ENCODE assay signal across 1 cellular context in genomic region chr19:796692-797527, GRCh38.
TF ChIP-seq lines count a peak whose summit lies in the region.

PTBP1 (plus strand) TSS chr19:797452; CDS start chr19:797498, 46 bp downstream.

TF ChIP-seq in HepG2, 621 proteins besides CTCF, POLR2A, EP300 and RAD21 (continued from another document and continues in another):
- TF ChIP-seq STAT6 (CRISPR knock-in tag; IDR thresholded peaks at IDR 0.05; ENCODE audit: borderline replicate concordance) (no peak), ZSCAN21 (CRISPR knock-in tag; IDR thresholded peaks at IDR 0.05; ENCODE audit: borderline replicate concordance) (peak; percentile 70; the same call in 1 of the 2 replicates), PCBP1 (IDR thresholded peaks at IDR 0.05; ENCODE audit: borderline replicate concordance, low read depth, low read length) (peak; percentile 78; the same call in 1 of the 2 replicates), NFRKB (IDR thresholded peaks at IDR 0.05) (peak; percentile 73), FOSL2 (CRISPR knock-in tag; IDR thresholded peaks at IDR 0.05) (peak; percentile 37; the same call in 1 of the 2 replicates), SATB2 (CRISPR knock-in tag; IDR thresholded peaks at IDR 0.05) (peak; percentile 68), SRSF1 (optimal IDR thresholded peaks at IDR 0.05; ENCODE audit: low read depth, low read length) (peak; percentile 76), ZNF883 (CRISPR knock-in tag; IDR thresholded peaks at IDR 0.05; ENCODE audit: not compliant biosample characterization) (peak; percentile 61), GMEB1 (CRISPR knock-in tag; IDR thresholded peaks at IDR 0.05; ENCODE audit: borderline replicate concordance) (peak; percentile 94), RNF2 (conservative IDR thresholded peaks at IDR 0.05; ENCODE audit: low read depth) (peak; percentile 52; the same call in 1 of the 2 replicates), ZFP91 (CRISPR knock-in tag; IDR thresholded peaks at IDR 0.05; ENCODE audit: borderline replicate concordance) (peak; percentile 87), ZNF274 (CRISPR knock-in tag; IDR thresholded peaks at IDR 0.05) (peak; percentile 68; the same call in 1 of the 2 replicates), SYNCRIP (IDR thresholded peaks at IDR 0.05; ENCODE audit: insufficient read depth, low read depth, low read length) (no peak), ZNF124 (CRISPR knock-in tag; IDR thresholded peaks at IDR 0.05) (no peak), RBM22 (optimal IDR thresholded peaks at IDR 0.05; ENCODE audit: low read length) (no peak), MIXL1 (CRISPR knock-in tag; IDR thresholded peaks at IDR 0.05) (peak; percentile 37), ASH2L (IDR thresholded peaks at IDR 0.05; ENCODE audit: insufficient read length, low read depth, low read length) (peak; percentile 25), SUZ12 (IDR thresholded peaks at IDR 0.05; ENCODE audit: low read depth, low read length) (no peak), ATAD3A (CRISPR knock-in tag; IDR thresholded peaks at IDR 0.05) (no peak), SSRP1 (CRISPR knock-in tag; IDR thresholded peaks at IDR 0.05) (no peak), TOE1 (CRISPR knock-in tag; IDR thresholded peaks at IDR 0.05) (no peak)
- TF ChIP-seq, protein P1, sequence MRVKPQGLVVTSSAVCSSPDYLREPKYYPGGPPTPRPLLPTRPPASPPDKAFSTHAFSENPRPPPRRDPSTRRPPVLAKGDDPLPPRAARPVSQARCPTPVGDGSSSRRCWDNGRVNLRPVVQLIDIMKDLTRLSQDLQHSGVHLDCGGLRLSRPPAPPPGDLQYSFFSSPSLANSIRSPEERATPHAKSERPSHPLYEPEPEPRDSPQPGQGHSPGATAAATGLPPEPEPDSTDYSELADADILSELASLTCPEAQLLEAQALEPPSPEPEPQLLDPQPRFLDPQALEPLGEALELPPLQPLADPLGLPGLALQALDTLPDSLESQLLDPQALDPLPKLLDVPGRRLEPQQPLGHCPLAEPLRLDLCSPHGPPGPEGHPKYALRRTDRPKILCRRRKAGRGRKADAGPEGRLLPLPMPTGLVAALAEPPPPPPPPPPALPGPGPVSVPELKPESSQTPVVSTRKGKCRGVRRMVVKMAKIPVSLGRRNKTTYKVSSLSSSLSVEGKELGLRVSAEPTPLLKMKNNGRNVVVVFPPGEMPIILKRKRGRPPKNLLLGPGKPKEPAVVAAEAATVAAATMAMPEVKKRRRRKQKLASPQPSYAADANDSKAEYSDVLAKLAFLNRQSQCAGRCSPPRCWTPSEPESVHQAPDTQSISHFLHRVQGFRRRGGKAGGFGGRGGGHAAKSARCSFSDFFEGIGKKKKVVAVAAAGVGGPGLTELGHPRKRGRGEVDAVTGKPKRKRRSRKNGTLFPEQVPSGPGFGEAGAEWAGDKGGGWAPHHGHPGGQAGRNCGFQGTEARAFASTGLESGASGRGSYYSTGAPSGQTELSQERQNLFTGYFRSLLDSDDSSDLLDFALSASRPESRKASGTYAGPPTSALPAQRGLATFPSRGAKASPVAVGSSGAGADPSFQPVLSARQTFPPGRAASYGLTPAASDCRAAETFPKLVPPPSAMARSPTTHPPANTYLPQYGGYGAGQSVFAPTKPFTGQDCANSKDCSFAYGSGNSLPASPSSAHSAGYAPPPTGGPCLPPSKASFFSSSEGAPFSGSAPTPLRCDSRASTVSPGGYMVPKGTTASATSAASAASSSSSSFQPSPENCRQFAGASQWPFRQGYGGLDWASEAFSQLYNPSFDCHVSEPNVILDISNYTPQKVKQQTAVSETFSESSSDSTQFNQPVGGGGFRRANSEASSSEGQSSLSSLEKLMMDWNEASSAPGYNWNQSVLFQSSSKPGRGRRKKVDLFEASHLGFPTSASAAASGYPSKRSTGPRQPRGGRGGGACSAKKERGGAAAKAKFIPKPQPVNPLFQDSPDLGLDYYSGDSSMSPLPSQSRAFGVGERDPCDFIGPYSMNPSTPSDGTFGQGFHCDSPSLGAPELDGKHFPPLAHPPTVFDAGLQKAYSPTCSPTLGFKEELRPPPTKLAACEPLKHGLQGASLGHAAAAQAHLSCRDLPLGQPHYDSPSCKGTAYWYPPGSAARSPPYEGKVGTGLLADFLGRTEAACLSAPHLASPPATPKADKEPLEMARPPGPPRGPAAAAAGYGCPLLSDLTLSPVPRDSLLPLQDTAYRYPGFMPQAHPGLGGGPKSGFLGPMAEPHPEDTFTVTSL (CRISPR knock-in tag; IDR thresholded peaks at IDR 0.05; ENCODE audit: borderline replicate concordance) = no peak
- TF ChIP-seq, protein P2, sequence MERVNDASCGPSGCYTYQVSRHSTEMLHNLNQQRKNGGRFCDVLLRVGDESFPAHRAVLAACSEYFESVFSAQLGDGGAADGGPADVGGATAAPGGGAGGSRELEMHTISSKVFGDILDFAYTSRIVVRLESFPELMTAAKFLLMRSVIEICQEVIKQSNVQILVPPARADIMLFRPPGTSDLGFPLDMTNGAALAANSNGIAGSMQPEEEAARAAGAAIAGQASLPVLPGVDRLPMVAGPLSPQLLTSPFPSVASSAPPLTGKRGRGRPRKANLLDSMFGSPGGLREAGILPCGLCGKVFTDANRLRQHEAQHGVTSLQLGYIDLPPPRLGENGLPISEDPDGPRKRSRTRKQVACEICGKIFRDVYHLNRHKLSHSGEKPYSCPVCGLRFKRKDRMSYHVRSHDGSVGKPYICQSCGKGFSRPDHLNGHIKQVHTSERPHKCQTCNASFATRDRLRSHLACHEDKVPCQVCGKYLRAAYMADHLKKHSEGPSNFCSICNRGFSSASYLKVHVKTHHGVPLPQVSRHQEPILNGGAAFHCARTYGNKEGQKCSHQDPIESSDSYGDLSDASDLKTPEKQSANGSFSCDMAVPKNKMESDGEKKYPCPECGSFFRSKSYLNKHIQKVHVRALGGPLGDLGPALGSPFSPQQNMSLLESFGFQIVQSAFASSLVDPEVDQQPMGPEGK (CRISPR knock-in tag; IDR thresholded peaks at IDR 0.05) = peak; percentile 73
- TF ChIP-seq, protein P3, sequence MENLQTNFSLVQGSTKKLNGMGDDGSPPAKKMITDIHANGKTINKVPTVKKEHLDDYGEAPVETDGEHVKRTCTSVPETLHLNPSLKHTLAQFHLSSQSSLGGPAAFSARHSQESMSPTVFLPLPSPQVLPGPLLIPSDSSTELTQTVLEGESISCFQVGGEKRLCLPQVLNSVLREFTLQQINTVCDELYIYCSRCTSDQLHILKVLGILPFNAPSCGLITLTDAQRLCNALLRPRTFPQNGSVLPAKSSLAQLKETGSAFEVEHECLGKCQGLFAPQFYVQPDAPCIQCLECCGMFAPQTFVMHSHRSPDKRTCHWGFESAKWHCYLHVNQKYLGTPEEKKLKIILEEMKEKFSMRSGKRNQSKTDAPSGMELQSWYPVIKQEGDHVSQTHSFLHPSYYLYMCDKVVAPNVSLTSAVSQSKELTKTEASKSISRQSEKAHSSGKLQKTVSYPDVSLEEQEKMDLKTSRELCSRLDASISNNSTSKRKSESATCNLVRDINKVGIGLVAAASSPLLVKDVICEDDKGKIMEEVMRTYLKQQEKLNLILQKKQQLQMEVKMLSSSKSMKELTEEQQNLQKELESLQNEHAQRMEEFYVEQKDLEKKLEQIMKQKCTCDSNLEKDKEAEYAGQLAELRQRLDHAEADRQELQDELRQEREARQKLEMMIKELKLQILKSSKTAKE (CRISPR knock-in tag; IDR thresholded peaks at IDR 0.05; ENCODE audit: borderline replicate concordance) = no peak
- TF ChIP-seq, protein P4, sequence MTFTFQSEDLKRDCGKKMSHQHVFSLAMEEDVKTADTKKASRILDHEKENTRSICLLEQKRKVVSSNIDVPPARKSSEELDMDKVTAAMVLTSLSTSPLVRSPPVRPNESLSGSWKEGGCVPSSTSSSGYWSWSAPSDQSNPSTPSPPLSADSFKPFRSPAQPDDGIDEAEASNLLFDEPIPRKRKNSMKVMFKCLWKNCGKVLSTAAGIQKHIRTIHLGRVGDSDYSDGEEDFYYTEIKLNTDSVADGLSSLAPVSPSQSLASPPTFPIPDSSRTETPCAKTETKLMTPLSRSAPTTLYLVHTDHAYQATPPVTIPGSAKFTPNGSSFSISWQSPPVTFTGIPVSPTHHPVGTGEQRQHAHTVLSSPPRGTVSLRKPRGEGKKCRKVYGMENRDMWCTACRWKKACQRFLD (CRISPR knock-in tag; IDR thresholded peaks at IDR 0.05; ENCODE audit: borderline replicate concordance) = no peak
- TF ChIP-seq, protein P5, sequence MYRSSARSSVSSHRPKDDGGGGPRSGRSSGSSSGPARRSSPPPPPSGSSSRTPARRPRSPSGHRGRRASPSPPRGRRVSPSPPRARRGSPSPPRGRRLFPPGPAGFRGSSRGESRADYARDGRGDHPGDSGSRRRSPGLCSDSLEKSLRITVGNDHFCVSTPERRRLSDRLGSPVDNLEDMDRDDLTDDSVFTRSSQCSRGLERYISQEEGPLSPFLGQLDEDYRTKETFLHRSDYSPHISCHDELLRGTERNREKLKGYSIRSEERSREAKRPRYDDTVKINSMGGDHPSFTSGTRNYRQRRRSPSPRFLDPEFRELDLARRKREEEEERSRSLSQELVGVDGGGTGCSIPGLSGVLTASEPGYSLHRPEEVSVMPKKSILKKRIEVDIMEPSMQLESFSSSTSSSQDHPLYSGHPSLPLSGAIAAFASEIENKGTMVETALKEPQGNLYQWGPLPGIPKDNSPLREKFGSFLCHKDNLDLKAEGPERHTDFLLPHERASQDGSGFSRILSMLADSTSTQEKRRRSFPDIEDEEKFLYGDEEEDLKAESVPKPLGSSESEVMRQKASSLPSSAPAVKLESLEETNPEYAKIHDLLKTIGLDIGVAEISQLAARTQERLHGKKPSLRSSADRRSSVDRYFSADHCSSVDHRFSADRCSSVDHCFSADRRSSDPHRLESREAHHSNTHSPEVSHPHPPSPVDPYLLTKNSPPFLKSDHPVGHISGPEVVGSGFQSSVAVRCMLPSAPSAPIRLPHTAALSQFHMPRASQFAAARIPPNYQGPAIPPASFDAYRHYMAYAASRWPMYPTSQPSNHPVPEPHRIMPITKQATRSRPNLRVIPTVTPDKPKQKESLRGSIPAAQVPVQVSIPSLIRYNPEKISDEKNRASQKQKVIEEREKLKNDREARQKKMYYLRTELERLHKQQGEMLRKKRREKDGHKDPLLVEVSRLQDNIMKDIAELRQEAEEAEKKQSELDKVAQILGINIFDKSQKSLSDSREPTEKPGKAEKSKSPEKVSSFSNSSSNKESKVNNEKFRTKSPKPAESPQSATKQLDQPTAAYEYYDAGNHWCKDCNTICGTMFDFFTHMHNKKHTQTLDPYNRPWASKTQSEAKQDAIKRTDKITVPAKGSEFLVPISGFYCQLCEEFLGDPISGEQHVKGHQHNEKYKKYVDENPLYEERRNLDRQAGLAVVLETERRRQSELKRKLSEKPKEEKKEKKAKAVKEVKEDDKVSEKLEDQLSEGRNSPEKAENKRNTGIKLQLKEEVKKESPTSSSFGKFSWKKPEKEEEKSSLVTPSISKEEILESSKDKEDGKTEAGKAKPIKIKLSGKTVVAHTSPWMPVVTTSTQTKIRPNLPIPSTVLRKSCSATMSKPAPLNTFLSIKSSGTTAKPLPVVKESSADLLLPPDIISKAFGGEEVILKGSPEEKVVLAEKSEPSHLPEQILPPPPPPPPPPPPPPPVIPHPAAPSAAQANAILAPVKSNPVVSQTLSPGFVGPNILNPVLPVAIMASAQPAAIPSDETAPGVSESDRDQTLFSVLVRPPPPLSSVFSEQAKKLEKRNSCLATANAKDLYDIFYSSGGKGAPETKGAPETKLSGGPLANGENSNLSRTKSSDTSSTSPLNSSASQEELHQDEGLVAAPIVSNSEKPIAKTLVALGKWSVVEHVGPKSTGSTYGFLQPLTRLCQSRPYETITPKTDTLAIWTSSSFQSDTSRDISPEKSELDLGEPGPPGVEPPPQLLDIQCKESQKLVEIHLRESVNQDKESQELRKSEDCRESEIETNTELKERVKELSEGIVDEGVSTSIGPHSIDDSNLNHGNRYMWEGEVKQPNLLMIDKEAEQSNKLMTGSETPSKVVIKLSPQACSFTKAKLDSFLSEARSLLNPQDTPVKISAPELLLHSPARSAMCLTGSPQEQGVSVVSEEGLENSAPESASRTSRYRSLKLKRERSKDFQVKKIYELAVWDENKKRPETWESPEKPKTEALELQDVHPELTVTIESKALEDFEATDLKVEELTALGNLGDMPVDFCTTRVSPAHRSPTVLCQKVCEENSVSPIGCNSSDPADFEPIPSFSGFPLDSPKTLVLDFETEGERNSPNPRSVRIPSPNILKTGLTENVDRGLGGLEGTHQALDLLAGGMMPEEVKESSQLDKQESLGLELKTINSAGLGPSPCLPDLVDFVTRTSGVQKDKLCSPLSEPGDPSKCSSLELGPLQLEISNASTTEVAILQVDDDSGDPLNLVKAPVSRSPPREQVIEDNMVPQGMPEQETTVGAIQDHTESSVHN (CRISPR knock-in tag; IDR thresholded peaks at IDR 0.05) = no peak
